In the genomic region with DNA sequence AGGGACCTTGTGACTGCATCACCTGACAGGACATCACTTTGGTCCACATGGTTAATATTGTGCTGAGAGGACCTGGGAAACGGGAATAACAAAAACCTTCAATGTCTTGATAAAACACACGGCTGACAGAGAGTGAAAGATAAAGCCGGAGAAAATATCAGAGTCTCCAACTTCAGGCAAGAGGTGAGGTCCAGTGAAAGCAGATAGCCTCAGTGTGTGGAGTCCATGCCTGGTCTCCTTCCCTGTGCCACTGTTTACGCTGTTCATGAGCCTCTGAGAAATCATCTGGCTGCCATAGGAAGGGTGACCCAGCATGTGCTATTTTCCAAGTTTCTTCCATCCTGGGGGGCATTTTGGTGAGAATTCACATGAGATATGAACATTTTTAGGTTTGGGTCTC, we compare ENCODE assay signal across 1 cellular context.
TF ChIP-seq lines count a peak whose summit lies in the region.

No MANE protein-coding gene starts in this region.

TF ChIP-seq in SK-N-SH treated with all-trans-retinoic acid at 6 μM for 48 hours, 23 proteins besides CTCF, POLR2A, EP300 and RAD21 (continued from another document):
- TF ChIP-seq TCF4 (CRISPR knock-in tag; IDR thresholded peaks at IDR 0.05; ENCODE audit: borderline replicate concordance) (no peak), ZNF70 (CRISPR knock-in tag; IDR thresholded peaks at IDR 0.05) (no peak), CREB5 (CRISPR knock-in tag; IDR thresholded peaks at IDR 0.05; ENCODE audit: low read depth) (no peak), ZNF565 (CRISPR knock-in tag; conservative IDR thresholded peaks at IDR 0.05; ENCODE audit: low read depth) (no peak), ZFP3 (CRISPR knock-in tag; IDR thresholded peaks at IDR 0.05) (no peak), PPARA (CRISPR knock-in tag; IDR thresholded peaks at IDR 0.05; ENCODE audit: borderline replicate concordance) (no peak), CSDC2 (CRISPR knock-in tag; IDR thresholded peaks at IDR 0.05) (no peak)
